In the genomic region with DNA sequence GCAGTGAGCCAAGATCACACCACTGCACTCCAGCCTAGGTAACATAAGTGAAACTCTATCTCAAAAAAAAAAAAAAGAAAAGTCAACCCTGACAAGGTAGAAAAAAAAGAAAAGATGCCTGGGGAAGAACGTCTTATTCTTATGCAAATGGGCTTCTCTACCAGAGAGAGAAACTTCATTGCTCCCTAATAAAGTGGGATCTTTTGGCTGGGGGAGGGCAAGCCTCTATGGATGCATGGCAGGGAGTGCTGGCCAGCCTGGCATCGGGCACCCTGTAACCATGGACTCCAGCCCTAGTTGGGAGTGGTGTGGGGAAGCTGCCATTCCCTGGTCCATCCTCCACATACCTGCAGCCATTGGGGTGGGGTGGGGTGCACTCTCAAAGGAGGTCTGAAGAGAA, we compare ENCODE assay signal across 8 cellular contexts. TPM values are rescaled to one million over a fixed set of nuclear protein-coding genes. Genes with fewer than 3 reads are reported as not detected.
"Had no signal": no experiment of that assay in that cellular context is flagged by ENCODE, and none has a peak within 500 bp of the region (broad histone marks: within the 10 kb centered on the region; RNA-seq: fewer than 3 reads in every experiment).

No MANE protein-coding gene starts in this region.

- H3K27me3 Mint-ChIP-seq: IgD-negative memory B cell had no signal

- H3K27ac ChIP-seq: HL-60 had no signal

- H3K27ac Mint-ChIP-seq: IgD-negative memory B cell had no signal

- DNase-seq: IMR-90, KBM-7 had no signal

- H3K4me3 ChIP-seq: K562 had no signal

- ATAC-seq: HepG2, K562 had no signal

- H3K4me1 Mint-ChIP-seq: IgD-negative memory B cell had no signal

RNA-seq across cellular contexts. Expression of a gene that starts 30.7 kb away (rescaled TPM):
- total RNA-seq: HepG2, HT-29, HT1080, IMR-90 had no signal
- polyA plus RNA-seq: HepG2, IgD-negative memory B cell, IMR-90 had no signal
